Comparison of ENCODE assay signal across 24 cellular contexts in genomic region chr1:43809097-43809673, GRCh38.
DNase-seq lines count a peak whose midpoint lies in the region; ATAC-seq, FAIRE-seq and TF ChIP-seq lines count a peak whose summit lies in the region.
"Had no signal": no experiment of that assay in that cellular context is flagged by ENCODE, and none has a peak within 500 bp of the region (broad histone marks: within the 10 kb centered on the region; RNA-seq: fewer than 3 reads in every experiment).

No MANE protein-coding gene starts in this region.

- no peak for TF ChIP-seq RAD21 in SK-N-SH (IDR thresholded peaks at IDR 0.05; ENCODE audit: low read length)
- no peak for TF ChIP-seq RAD21 in H1 (IDR thresholded peaks at IDR 0.05 in 1 of 2, conservative IDR thresholded peaks at IDR 0.05 in 1 of 2; ENCODE audit: low read depth in 2 of 2, low read length in 2 of 2)

- no peaks in the 10 kb centered on the region; the same call in 1 of the 2 replicates for H3K79me2 ChIP-seq in SK-N-SH (ENCODE audit: insufficient read depth)
- H3K79me2 ChIP-seq in H1 (ENCODE audit: control insufficient read depth in 1 of 2, insufficient read depth in 2 of 2, low read length in 2 of 2): no peaks in the 10 kb centered on the region

- no peak overlapping the region for H3K4me2 ChIP-seq in SK-N-SH
- no peak overlapping the region for H3K4me2 ChIP-seq in H1 (ENCODE audit: insufficient read depth in 1 of 2, low read depth in 2 of 2, low read length in 2 of 2)
- H3K4me2 ChIP-seq: A549; BLaER1 treated with 17β-estradiol and CSF1 and Interleukin-3, amounts not matched to agents 10 nM and 100 nM had no signal

- H3K4me1 ChIP-seq in SK-N-SH (ENCODE audit: control insufficient read depth in 1 of 2, insufficient read depth in 2 of 2, low read depth in 1 of 2, low read length in 1 of 2) (no peaks in the 10 kb centered on the region), HEK293 (ENCODE audit: control insufficient read depth, insufficient read depth, low read length) (no peaks in the 10 kb centered on the region), H1 (replicated peaks in 1 of 4; ENCODE audit: control insufficient read depth in 3 of 4, insufficient read depth in 4 of 4, low read length in 3 of 4) (peaks cover 0 to 3% (median 2%) of the 10 kb centered on the region in 4 experiments; a peak in 4 of 7 replicates)
- H3K4me1 ChIP-seq: A549, Caco-2 had no signal

- H3K27ac ChIP-seq in SK-N-SH (ENCODE audit: low read depth in 2 of 2, low read length in 1 of 2) (no peak overlapping the region), HEK293 (ENCODE audit: extremely low read depth, low read depth, low read length) (no peak overlapping the region), H1 (ENCODE audit: low read depth, low read length) (no peak overlapping the region)
- H3K27ac ChIP-seq: 22Rv1; A549; BLaER1 treated with 17β-estradiol and CSF1 and Interleukin-3, amounts not matched to agents 10 nM and 100 nM; C4-2B had no signal

- H2BK120ac ChIP-seq in H1 (replicated peaks; ENCODE audit: low read depth, low read length): no peak overlapping the region

- H2AFZ ChIP-seq in SK-N-SH (ENCODE audit: low read depth) (no peak overlapping the region), H1 (ENCODE audit: low read length) (no peak overlapping the region)

- intact Hi-C loops in Right ventricle myocardium inferior (cut with DNase I): no loop called here

- no peak overlapping the region for H3K14ac ChIP-seq in H1 (ENCODE audit: insufficient read length)

- H3K36me3 ChIP-seq in SK-N-SH (replicated peaks in 1 of 2; ENCODE audit: control insufficient read depth in 1 of 2, insufficient read depth in 2 of 2, low read length in 1 of 2) (peaks cover 0 to 18% of the 10 kb centered on the region in 2 experiments), HEK293 (ENCODE audit: control insufficient read depth in 2 of 2, insufficient read depth in 1 of 2, low read length in 2 of 2) (no peaks in the 10 kb centered on the region), H1 (ENCODE audit: control insufficient read depth in 2 of 4, insufficient read depth in 4 of 4, low read length in 3 of 4) (no peaks in the 10 kb centered on the region)

- no peak for TF ChIP-seq POLR2A in H1 (IDR thresholded peaks at IDR 0.05; ENCODE audit: control extremely low read depth in 1 of 2, low read depth in 2 of 2, low read length in 2 of 2)

- H2BK20ac ChIP-seq in H1 (ENCODE audit: low read length): no peak overlapping the region

- no peak for TF ChIP-seq EP300 in SK-N-SH (IDR thresholded peaks at IDR 0.05; ENCODE audit: borderline replicate concordance in 1 of 2, low read depth in 1 of 2, low read length in 1 of 2)
- TF ChIP-seq EP300 in H1 (IDR thresholded peaks at IDR 0.05; ENCODE audit: borderline replicate concordance in 1 of 2, low read depth in 2 of 2, low read length in 2 of 2): no peak

- H3K4me3 ChIP-seq in SK-N-SH (ENCODE audit: low read depth in 2 of 2, low read length in 1 of 2) (no peak overlapping the region), HEK293 (ENCODE audit: low read depth, low read length) (no peak overlapping the region), H1 (ENCODE audit: extremely low read depth in 1 of 4, insufficient read depth in 2 of 4, low read depth in 3 of 4, low read length in 4 of 4) (no peak overlapping the region)
- H3K4me3 ChIP-seq: A549; BLaER1 treated with 17β-estradiol and CSF1 and Interleukin-3, amounts not matched to agents 10 nM and 100 nM had no signal

- 96% methylated on average over 2 of the region's 2 CpGs for WGBS in SK-N-SH (ENCODE audit: low lambda C conversion rate)
- WGBS in H1 (ENCODE audit: extremely low coverage in 1 of 2, insufficient coverage in 1 of 2, insufficient read length in 1 of 2, insufficient replicate concordance in 2 of 2, low coverage in 1 of 2, low lambda C conversion rate in 2 of 2, missing lambda C conversion rate in 1 of 2), 2 experiments: 91% methylated on average over 2 of the region's 2 CpGs; no CpG with 5 or more reads in 1 of the 2 experiments

- peaks cover 7% of the 10 kb centered on the region; the same call in 1 of the 2 replicates for H3K9me3 ChIP-seq in SK-N-SH
- no peaks in the 10 kb centered on the region for H3K9me3 ChIP-seq in HEK293 (ENCODE audit: control insufficient read depth, insufficient read depth, low read depth, low read length)
- H3K9me3 ChIP-seq in H1 (ENCODE audit: insufficient read depth in 2 of 2, low read depth in 1 of 2, low read length in 1 of 2): peaks cover 0 to 6% of the 10 kb centered on the region in 2 experiments; a peak in 1 of 4 replicates
- H3K9me3 ChIP-seq: Caco-2 had no signal

- H3K27me3 ChIP-seq in SK-N-SH (ENCODE audit: insufficient read depth) (no peaks in the 10 kb centered on the region), H1 (replicated peaks in 1 of 4; ENCODE audit: control insufficient read depth in 3 of 4, extremely low read depth in 1 of 4, insufficient read depth in 3 of 4, low read length in 3 of 4) (no peaks in the 10 kb centered on the region)
- H3K27me3 ChIP-seq: BLaER1 treated with 17β-estradiol and CSF1 and Interleukin-3, amounts not matched to agents 10 nM and 100 nM had no signal

- no peak overlapping the region for H2BK15ac ChIP-seq in H1 (ENCODE audit: low read length)

- H3K4ac ChIP-seq in H1 (replicated peaks; ENCODE audit: insufficient read length, low read depth, low read length): no peak overlapping the region

- peaks cover 10% of the 10 kb centered on the region for H3K36me3 Mint-ChIP-seq in endothelial cell (ENCODE audit: low read depth, unreplicated experiment)

- no peak overlapping the region for H3K23ac ChIP-seq in H1 (ENCODE audit: insufficient read length)

- H3K56ac ChIP-seq in H1 (replicated peaks; ENCODE audit: insufficient read length, low read depth, low read length): no peak overlapping the region

- ATAC-seq in SK-N-SH treated with all-trans-retinoic acid at 6 μM for 48 hours: no peak
- ATAC-seq in Right ventricle myocardium inferior: no peak
- ATAC-seq: A549; CD8-positive, alpha-beta T cell had no signal

- H3K18ac ChIP-seq in H1 (ENCODE audit: extremely low read depth, low read length): no peak overlapping the region

- no peak overlapping the region for H2BK12ac ChIP-seq in H1 (ENCODE audit: low read depth, low read length)

- TF ChIP-seq CTCF in SK-N-SH (IDR thresholded peaks at IDR 0.05): no peak
- no peak for TF ChIP-seq CTCF in HEK293 (tag by site-specific recombination; IDR thresholded peaks at IDR 0.05)
- no peak for TF ChIP-seq CTCF in H1 (IDR thresholded peaks at IDR 0.05; ENCODE audit: control extremely low read depth in 1 of 3, insufficient read depth in 1 of 3, low read depth in 1 of 3, low read length in 3 of 3)
- no peak for TF ChIP-seq CTCF in endothelial cell (IDR thresholded peaks at IDR 0.05; ENCODE audit: unreplicated experiment)

- H4K20me1 ChIP-seq in SK-N-SH (ENCODE audit: insufficient read depth) (no peaks in the 10 kb centered on the region), H1 (replicated peaks in 1 of 2; ENCODE audit: control insufficient read depth in 1 of 2, insufficient read depth in 2 of 2, low read length in 2 of 2) (no peaks in the 10 kb centered on the region)
- H4K20me1 ChIP-seq: BLaER1 treated with 17β-estradiol and CSF1 and Interleukin-3, amounts not matched to agents 10 nM and 100 nM had no signal

- CTCF ChIA-PET in SK-N-SH (lab: Yijun Ruan, JAX) (no interaction called here), HEK293 (lab: Yijun Ruan, JAX) (no interaction called here), H1 (lab: Charles Lee; ENCODE audit: partially characterized antibody) (interaction anchor here (1.3 to 2.1 kb wide), 3 partner anchors 10 to 137 kb away, joined by 3 to 12 read pairs (median 4); no protein-coding TSS in a partner anchor)

- H3F3A ChIP-seq in SK-N-SH (replicated peaks; ENCODE audit: insufficient read depth): no peaks in the 10 kb centered on the region

- no peak overlapping the region for H3K27ac Mint-ChIP-seq in endothelial cell (ENCODE audit: unreplicated experiment)
- H3K27ac Mint-ChIP-seq: B cell; CD4-positive, alpha-beta T cell; CD8-positive, alpha-beta T cell had no signal

- no peak overlapping the region for H4K8ac ChIP-seq in H1 (ENCODE audit: extremely low read depth, insufficient read depth, low read length)

- H3K9ac ChIP-seq in SK-N-SH (no peak overlapping the region), H1 (replicated peaks in 1 of 4; ENCODE audit: extremely low read depth in 1 of 4, low read depth in 3 of 4, low read length in 3 of 4) (no peak overlapping the region)
- H3K9ac ChIP-seq: BLaER1 treated with 17β-estradiol and CSF1 and Interleukin-3, amounts not matched to agents 10 nM and 100 nM had no signal

- no peaks in the 10 kb centered on the region; the same call in 1 of the 2 replicates for H3K23me2 ChIP-seq in H1 (ENCODE audit: low read depth, low read length)

- H2AK5ac ChIP-seq in H1 (ENCODE audit: low read depth, low read length): no peak overlapping the region

- H3K9me3 Mint-ChIP-seq in endothelial cell (ENCODE audit: unreplicated experiment): no peaks in the 10 kb centered on the region

- no peaks in the 10 kb centered on the region for H3K4me1 Mint-ChIP-seq in endothelial cell (ENCODE audit: unreplicated experiment)
- H3K4me1 Mint-ChIP-seq: B cell had no signal

- H3K27me3 Mint-ChIP-seq in endothelial cell (ENCODE audit: unreplicated experiment): peaks cover 6% of the 10 kb centered on the region
- H3K27me3 Mint-ChIP-seq: B cell; CD4-positive, alpha-beta T cell had no signal

- no peak overlapping the region for H2BK5ac ChIP-seq in H1 (ENCODE audit: low read depth, low read length)

- no peak overlapping the region for H4K5ac ChIP-seq in H1 (ENCODE audit: insufficient read length, low read depth, low read length)

- H3K9me2 ChIP-seq in SK-N-SH: no peaks in the 10 kb centered on the region

- DNase-seq in SK-N-SH (no peak), H1 (ENCODE audit: low read depth in 1 of 2, low spot score in 2 of 2) (no peak), endothelial cell (ENCODE audit: low spot score) (no peak), Right ventricle myocardium inferior (ENCODE audit: missing footprints) (no peak)
- DNase-seq in stimulated activated CD4-positive, alpha-beta T cell treated with anti-CD3 and anti-CD28 coated beads, Interleukin-4, amount 100 ng/mL, for 4 hours: no peak
- no peak for DNase-seq in activated CD4-positive, alpha-beta T cell treated with anti-CD3 and anti-CD28 coated beads, Interleukin-2, amount 50 U/mL, for 4 hours
- DNase-seq: AML-193; Caco-2; Calu3; CD4-positive, alpha-beta T cell; CD8-positive, alpha-beta T cell; DMS79 treated with DMSO at 0.1 percent for 48 hours; GF-D8 had no signal

- POLR2A ChIA-PET in SK-N-SH (lab: Yijun Ruan, JAX): no interaction called here
- POLR2A ChIA-PET in HEK293 (lab: Yijun Ruan, JAX): no interaction called here
- POLR2A ChIA-PET in H1 (lab: Charles Lee; ENCODE audit: partially characterized antibody): no interaction called here

- H3K79me1 ChIP-seq in H1 (ENCODE audit: low read depth, low read length): no peaks in the 10 kb centered on the region

- peak overlapping the region; percentile 45 for H3K4me3 Mint-ChIP-seq in endothelial cell (ENCODE audit: unreplicated experiment)
- H3K4me3 Mint-ChIP-seq: B cell; CD4-positive, alpha-beta T cell; CD8-positive, alpha-beta T cell had no signal

- no peak overlapping the region for H4K91ac ChIP-seq in H1 (replicated peaks; ENCODE audit: insufficient read length, low read length)

- no peak for FAIRE-seq in H1 (lab: Jason Lieb, UNC)
- FAIRE-seq: A549, D721Med, G401.6, GM12891, GM19239 had no signal

TF ChIP-seq in SK-N-SH, 30 proteins besides CTCF, POLR2A, EP300 and RAD21 (continues in another document):
- no peak for TF ChIP-seq JUND (IDR thresholded peaks at IDR 0.05)

TF ChIP-seq in H1, 55 proteins besides CTCF, POLR2A, EP300 and RAD21 (continues in another document):
- no peak for TF ChIP-seq GTF2F1 (IDR thresholded peaks at IDR 0.05; ENCODE audit: borderline replicate concordance, low read depth, low read length)
